Comparison of ENCODE assay signal across 17 cellular contexts in genomic region chr7:148398844-148399365, GRCh38.
DNase-seq lines count a peak whose midpoint lies in the region; ATAC-seq and TF ChIP-seq lines count a peak whose summit lies in the region.
"Had no signal": no experiment of that assay in that cellular context is flagged by ENCODE, and none has a peak within 500 bp of the region (broad histone marks: within the 10 kb centered on the region; RNA-seq: fewer than 3 reads in every experiment).

No MANE protein-coding gene starts in this region.

- no peaks in the 10 kb centered on the region for H4K20me1 ChIP-seq in GM23338 (replicated peaks; ENCODE audit: insufficient read depth)

- no peak overlapping the region for H3K4me2 ChIP-seq in GM23338
- H3K4me2 ChIP-seq: neural progenitor cell had no signal

- no peak overlapping the region for H3K27ac ChIP-seq in GM23338 (ENCODE audit: low read depth)
- no peak overlapping the region for H3K27ac ChIP-seq in foreskin keratinocyte
- no peak overlapping the region for H3K27ac ChIP-seq in colonic mucosa
- H3K27ac ChIP-seq: left ventricle myocardium inferior, neural progenitor cell, sigmoid colon had no signal

- intact Hi-C loops in colonic mucosa (cut with DNase I) = no loop called here

- CTCF ChIA-PET in GM10248 (lab: Yijun Ruan, JAX) = no interaction called here

- DNase-seq in GM23338 (ENCODE audit: low spot score) (no peak), foreskin keratinocyte (peak; percentile 46 to 74), activated gamma-delta T cell (lab: John Stamatoyannopoulos, UW) (no peak), GM10248 (ENCODE audit: extremely low spot score) (no peak), NCI-H82 (lab: John Stamatoyannopoulos, UW) (no peak), colonic mucosa (no peak)
- DNase-seq: activated CD4-positive, alpha-beta T cell treated with anti-CD3 and anti-CD28 coated beads for 4 hours; C1 segment of cervical spinal cord; left ventricle myocardium inferior; NCI-H2171; OCI-M1; sigmoid colon; substantia nigra; T-helper 1 cell had no signal

- no peak overlapping the region for H3K4me3 Mint-ChIP-seq in GM23338
- H3K4me3 Mint-ChIP-seq: neural progenitor cell had no signal

- H3K36me3 ChIP-seq in GM23338 (ENCODE audit: insufficient read depth) = no peaks in the 10 kb centered on the region
- H3K36me3 ChIP-seq in colonic mucosa = no peaks in the 10 kb centered on the region
- H3K36me3 ChIP-seq: left ventricle myocardium inferior, neural progenitor cell, sigmoid colon had no signal

- H3K9ac ChIP-seq in colonic mucosa (ENCODE audit: low read depth in 2 of 2, low read length in 2 of 2) = no peak overlapping the region
- H3K9ac ChIP-seq: neural progenitor cell had no signal

- no peak overlapping the region for H3K4me3 ChIP-seq in GM23338
- no peak overlapping the region for H3K4me3 ChIP-seq in colonic mucosa
- H3K4me3 ChIP-seq: left ventricle myocardium inferior, neural progenitor cell, sigmoid colon had no signal

- H3K36me3 Mint-ChIP-seq in GM23338 (ENCODE audit: low read depth) = no peaks in the 10 kb centered on the region

- no peaks in the 10 kb centered on the region for H3F3A ChIP-seq in GM23338 (replicated peaks; ENCODE audit: low read depth)

- no peaks in the 10 kb centered on the region for H3K9me3 ChIP-seq in colonic mucosa
- H3K9me3 ChIP-seq: left ventricle myocardium inferior, sigmoid colon had no signal

- no peaks in the 10 kb centered on the region for H3K9me2 ChIP-seq in GM23338 (ENCODE audit: insufficient read depth)

- peaks cover 8% of the 10 kb centered on the region for H3K27me3 Mint-ChIP-seq in GM23338 (ENCODE audit: insufficient read depth, low read depth, poor library complexity)

- ATAC-seq in GM18909 (IDR thresholded peaks at IDR 0.05; ENCODE audit: poor library complexity, unreplicated experiment) (peak; percentile 54), GM23338 (no peak), HG03378 (IDR thresholded peaks at IDR 0.05; ENCODE audit: unreplicated experiment) (peak; percentile 80), foreskin keratinocyte (peak; percentile 67)

- POLR2A ChIA-PET in GM10248 (lab: Yijun Ruan, JAX) = no interaction called here

- H2AFZ ChIP-seq in GM23338 = no peak overlapping the region
- H2AFZ ChIP-seq: neural progenitor cell had no signal

- TF ChIP-seq CTCF in GM23338 (conservative IDR thresholded peaks at IDR 0.05; ENCODE audit: low read depth in 2 of 2) (no peak), foreskin keratinocyte (conservative IDR thresholded peaks at IDR 0.05) (no peak), GM10248 (IDR thresholded peaks at IDR 0.05; ENCODE audit: control extremely low read depth, extremely low read depth, low read depth, missing control alignments) (no peak), colonic mucosa (IDR thresholded peaks at IDR 0.05) (no peak)

- peak overlapping the region; percentile 37; the same call in 1 of the 2 replicates for H3K27ac Mint-ChIP-seq in GM23338
- H3K27ac Mint-ChIP-seq: neural progenitor cell had no signal

- H3K4me1 ChIP-seq in GM23338 (ENCODE audit: insufficient read depth) = peaks cover 60% of the 10 kb centered on the region
- H3K4me1 ChIP-seq in foreskin keratinocyte = peaks cover 4% of the 10 kb centered on the region
- no peaks in the 10 kb centered on the region for H3K4me1 ChIP-seq in colonic mucosa
- H3K4me1 ChIP-seq: left ventricle myocardium inferior, sigmoid colon had no signal

- H3K27me3 ChIP-seq in GM23338 (ENCODE audit: insufficient read depth) (no peaks in the 10 kb centered on the region), foreskin keratinocyte (peaks cover 6% of the 10 kb centered on the region), colonic mucosa (no peaks in the 10 kb centered on the region)
- H3K27me3 ChIP-seq: neural progenitor cell had no signal

- H3K79me2 ChIP-seq in GM23338 (replicated peaks; ENCODE audit: insufficient read depth) = no peaks in the 10 kb centered on the region; the same call in 1 of the 2 replicates

- peaks cover 78% of the 10 kb centered on the region for H3K4me1 Mint-ChIP-seq in GM23338

- H3K9me3 Mint-ChIP-seq in GM23338 = no peaks in the 10 kb centered on the region

TF ChIP-seq in GM23338, 12 proteins besides CTCF, POLR2A, EP300 and RAD21 (continues in another document):
- no peak for TF ChIP-seq NANOG (IDR thresholded peaks at IDR 0.05; ENCODE audit: borderline replicate concordance)
- TF ChIP-seq STAT1 (IDR thresholded peaks at IDR 0.05; ENCODE audit: unreplicated experiment) = no peak
- TF ChIP-seq CREB1 (CRISPR knock-in tag; IDR thresholded peaks at IDR 0.05; ENCODE audit: low read depth) = no peak
- TF ChIP-seq EZH2 (IDR thresholded peaks at IDR 0.05; ENCODE audit: low read depth, unreplicated experiment) = no peak
- no peak for TF ChIP-seq ETS1 (IDR thresholded peaks at IDR 0.05)
- TF ChIP-seq ZNF462 (CRISPR knock-in tag; IDR thresholded peaks at IDR 0.05) = no peak
- TF ChIP-seq ZNF114 (CRISPR knock-in tag; IDR thresholded peaks at IDR 0.05) = no peak
- no peak for TF ChIP-seq ZNF331 (CRISPR knock-in tag; IDR thresholded peaks at IDR 0.05; ENCODE audit: low read depth)
- TF ChIP-seq JUNB (IDR thresholded peaks at IDR 0.05; ENCODE audit: unreplicated experiment) = no peak

Comparison
In these comparisons a context has a peak if more than half of its experiments do, and no peak if none do; other contexts are left out.
1. DNase-seq: peak in foreskin keratinocyte (2 of 2); none in GM23338 (single experiment), activated gamma-delta T cell (single experiment), GM10248 (single experiment), NCI-H82 (single experiment) and colonic mucosa (single experiment).